8 cellular contexts compared by ENCODE assay signal in the genomic region with DNA sequence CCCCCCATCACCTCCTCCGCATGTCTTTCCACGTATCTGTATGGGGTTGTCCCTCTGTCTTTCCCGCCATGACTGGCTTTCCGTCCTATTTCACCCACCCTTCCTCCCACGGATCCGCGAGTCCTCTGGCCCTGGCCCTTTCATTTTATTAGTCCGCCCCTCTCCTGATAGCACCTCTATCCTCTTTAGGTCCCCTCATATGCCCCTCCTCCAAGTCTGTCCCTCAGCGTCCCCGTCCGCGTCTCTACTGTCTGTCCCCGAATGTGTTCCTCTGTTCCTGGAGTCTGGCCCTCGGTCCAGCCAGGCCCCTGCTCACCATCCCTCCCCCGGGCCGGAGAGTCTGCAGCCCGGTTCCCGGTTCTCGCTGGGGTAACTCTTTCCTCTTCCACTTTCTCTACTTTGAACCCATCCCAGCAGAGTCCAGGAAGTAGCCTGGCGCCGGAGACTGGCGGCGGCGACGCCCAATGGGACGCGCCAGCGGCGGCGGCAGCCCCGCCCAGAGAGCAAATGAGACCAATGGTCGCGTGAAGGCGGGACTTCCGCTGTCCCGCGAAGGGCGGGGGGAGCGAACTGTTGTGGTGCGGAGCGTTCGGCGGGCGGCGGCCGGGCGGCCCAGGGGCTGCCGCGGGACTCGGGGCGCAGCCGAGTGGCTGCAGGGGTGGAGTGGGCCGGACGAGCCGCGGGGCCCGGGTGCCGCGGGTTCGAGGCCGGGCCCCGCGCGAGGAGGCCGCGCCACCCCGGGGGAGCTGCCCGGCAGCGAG. TPM values are rescaled to one million over a fixed set of nuclear protein-coding genes. Genes with fewer than 3 reads are reported as not detected.
DNase-seq lines count a peak whose midpoint lies in the region; ATAC-seq, FAIRE-seq and TF ChIP-seq lines count a peak whose summit lies in the region.

SAP30L (plus strand) TSS at position 576 of the 761 bp plus-strand sequence. CDS start 608 bp downstream, outside the sequence.

- TF ChIP-seq CTCF in GM12875 (IDR thresholded peaks at IDR 0.05; ENCODE audit: borderline replicate concordance, insufficient read depth, low read depth, low read length) (no peak), pancreas (IDR thresholded peaks at IDR 0.05) (no peak), thyroid gland (IDR thresholded peaks at IDR 0.05) (no peak)

- H3K36me3 ChIP-seq in pancreas = peaks cover 0 to 4% (median 0%) of the 10 kb centered on the region in 3 donors
- peaks cover 0 to 4% of the 10 kb centered on the region in 2 donors for H3K36me3 ChIP-seq in thyroid gland

- DNase-seq in NCI-H128 (lab: John Stamatoyannopoulos, UW; ENCODE audit: unreplicated experiment) = peak; percentile 62
- DNase-seq in SW 1271 (lab: John Stamatoyannopoulos, UW) = peak; percentile 90 to 94
- DNase-seq in activated naive CD8-positive, alpha-beta T cell treated with anti-CD3 and anti-CD28 coated beads, Interleukin-2, amount 50 U/mL, for 16 hours (ENCODE audit: low read depth, low spot score) = peak; percentile 92
- peak; percentile 97 for DNase-seq in Right ventricle myocardium inferior (ENCODE audit: missing footprints)
- DNase-seq in pancreas = peak; percentile 94 to 99 (median 96)
- peak; percentile 96 to 97 for DNase-seq in thyroid gland

- H3K27ac ChIP-seq in pancreas (peak within 1 kb of the TSS; percentile 29 to 64 (median 58)), thyroid gland (peak within 1 kb of the TSS; percentile 28 to 86 (median 61))

- H3K9me3 ChIP-seq in pancreas (no peaks in the 10 kb centered on the region), thyroid gland (no peaks in the 10 kb centered on the region)

- intact Hi-C loops in Right ventricle myocardium inferior (cut with DNase I) = no loop called here
- intact Hi-C loops in pancreas (cut with DNase I) = no loop called here
- intact Hi-C loops in thyroid gland (cut with DNase I) = no loop called here

- peaks cover 4 to 21% (median 8%) of the 10 kb centered on the region in 3 donors for H3K4me1 ChIP-seq in pancreas
- peaks cover 14 to 19% of the 10 kb centered on the region in 2 donors for H3K4me1 ChIP-seq in thyroid gland

- FAIRE-seq in pancreas (lab: Jason Lieb, UNC) = no peak

- peak; percentile 93 for ATAC-seq in HG02759 (IDR thresholded peaks at IDR 0.05; ENCODE audit: unreplicated experiment)
- peak; percentile 98 for ATAC-seq in Right ventricle myocardium inferior
- ATAC-seq in pancreas = peak; percentile 98 to 99 (median 98)

- peak within 1 kb of the TSS; percentile 94 for H3K4me3 ChIP-seq in GM12875 (ENCODE audit: low read depth, low read length)
- H3K4me3 ChIP-seq in pancreas = peak within 1 kb of the TSS; percentile 93 to 100 (median 98)
- peak within 1 kb of the TSS; percentile 75 to 95 (median 76) for H3K4me3 ChIP-seq in thyroid gland (replicated peaks in 1 of 3)

- WGBS in pancreas, 2 donors = 0% methylated on average over 58 to 69 of the region's 69 CpGs
- WGBS in thyroid gland, 2 donors = 0 to 1% methylated on average over 19 to 39 of the region's 69 CpGs

- H3K27me3 ChIP-seq in pancreas (no peaks in the 10 kb centered on the region), thyroid gland (no peaks in the 10 kb centered on the region)

- peak in 1 of 2 donors; percentile 92 for TF ChIP-seq POLR2A in thyroid gland (IDR thresholded peaks at IDR 0.05)

RNA-seq across cellular contexts. Expression of gene SAP30L, which starts in this region (rescaled TPM):
- total RNA-seq in Right ventricle myocardium inferior (39.2 TPM), pancreas (10 to 100 TPM; 12.4 to 22.1 (median 15.0) TPM), thyroid gland (10 to 100 TPM; 26.2 to 37.9 (median 31.2) TPM)
- polyA plus RNA-seq in pancreas = 10 to 100 TPM; 12.4 to 12.5 TPM

Comparison
In these comparisons a context has a peak if more than half of its experiments do, and no peak if none do; other contexts are left out.
1. Peak in every context shown above with its lines: DNase-seq, ATAC-seq, H3K4me3 ChIP-seq and H3K27ac ChIP-seq.